ENCODE assay signal across 1 cellular context in genomic region chr11:830295-831131, GRCh38.
TF ChIP-seq lines count a peak whose summit lies in the region.

No MANE protein-coding gene starts in this region.

TF ChIP-seq in HepG2, 621 proteins besides CTCF, POLR2A, EP300 and RAD21 (continued from another document):
- TF ChIP-seq THRA (CRISPR knock-in tag; IDR thresholded peaks at IDR 0.05; ENCODE audit: borderline replicate concordance) (no peak), SOX13 (IDR thresholded peaks at IDR 0.05) (no peak), SOX13 (CRISPR knock-in tag; conservative IDR thresholded peaks at IDR 0.05 in 1 of 2, IDR thresholded peaks at IDR 0.05 in 1 of 2) (no peak), ZMYM2 (CRISPR knock-in tag; IDR thresholded peaks at IDR 0.05) (peak; percentile 59; the same call in 1 of the 2 replicates), MTA3 (CRISPR knock-in tag; IDR thresholded peaks at IDR 0.05) (no peak), PTBP1 (IDR thresholded peaks at IDR 0.05; ENCODE audit: low read depth, low read length, poor library complexity, severe bottlenecking) (no peak), PREB (CRISPR knock-in tag; IDR thresholded peaks at IDR 0.05) (no peak), ZFP62 (CRISPR knock-in tag; IDR thresholded peaks at IDR 0.05) (no peak), ZNF333 (CRISPR knock-in tag; IDR thresholded peaks at IDR 0.05; ENCODE audit: borderline replicate concordance) (no peak), ATRX (CRISPR knock-in tag; IDR thresholded peaks at IDR 0.05; ENCODE audit: borderline replicate concordance) (no peak), NAIF1 (CRISPR knock-in tag; IDR thresholded peaks at IDR 0.05; ENCODE audit: borderline replicate concordance) (no peak)
